8 cellular contexts compared by ENCODE assay signal in the genomic region with DNA sequence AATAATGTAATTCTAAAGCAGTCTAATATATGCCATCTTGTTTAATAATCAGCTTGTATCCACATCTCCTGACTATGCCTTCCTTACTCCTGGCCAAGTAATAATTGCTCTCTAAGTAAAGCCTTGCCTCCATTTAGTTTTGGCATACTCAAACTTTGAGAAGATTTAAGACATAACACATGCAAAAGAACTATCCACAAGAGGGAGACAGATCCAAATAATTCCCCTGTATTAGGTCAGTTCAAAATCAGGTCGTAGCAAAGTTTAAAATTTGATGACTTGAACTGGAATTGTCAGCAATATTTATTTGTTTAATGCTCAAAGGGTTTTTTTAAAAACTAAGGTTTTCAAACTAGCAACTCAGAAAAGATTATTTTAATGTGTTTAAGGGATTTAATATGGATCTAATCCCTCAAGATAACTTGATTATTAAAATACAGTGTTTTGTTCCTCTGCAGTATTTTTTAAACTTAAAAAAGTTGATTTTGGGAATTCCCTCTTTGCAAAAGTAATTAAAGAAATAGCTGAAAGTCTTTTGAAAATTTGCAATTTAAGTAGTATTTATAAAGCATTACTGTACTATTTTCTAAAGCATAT.
DNase-seq lines count a peak whose midpoint lies in the region; TF ChIP-seq lines count a peak whose summit lies in the region.

No MANE protein-coding gene starts in this region.

- peak overlapping the region; percentile 71 for H3K4me3 ChIP-seq in GM23248
- no peak overlapping the region for H3K4me3 ChIP-seq in stomach

- peak; percentile 61 for DNase-seq in ACHN
- DNase-seq in GM23248 = peak; percentile 74
- peak; percentile 82 for DNase-seq in SK-MEL-5 (ENCODE audit: low read depth, low spot score)
- peak; percentile 21 for DNase-seq in foreskin melanocyte
- no peak for DNase-seq in stomach
- no peak for DNase-seq in COR-L47 (lab: John Stamatoyannopoulos, UW)
- no peak for DNase-seq in NK-92 treated with Interleukin-12 subunit alpha and Interleukin-12 subunit beta, amount 100 ng/mL, for 24 hours (lab: John Stamatoyannopoulos, UW)
- no peak for DNase-seq in stimulated activated CD4-positive, alpha-beta T cell treated with anti-CD3 and anti-CD28 coated beads, Interleukin-2, amount 100 ng/mL, for 48 hours

- no peaks in the 10 kb centered on the region for H3K36me3 ChIP-seq in GM23248 (ENCODE audit: low read depth)
- H3K36me3 ChIP-seq in stomach = peaks cover 0 to 5% (median 0%) of the 10 kb centered on the region in 4 donors

- intact Hi-C loops in stomach (cut with DNase I; ENCODE audit: low total_unique reads) = no loop called here

- H3K9me3 ChIP-seq in GM23248 (ENCODE audit: low read depth) (no peaks in the 10 kb centered on the region), stomach (no peaks in the 10 kb centered on the region)

- H3K27me3 ChIP-seq in GM23248 (replicated peaks; ENCODE audit: insufficient read depth) (no peaks in the 10 kb centered on the region), stomach (no peaks in the 10 kb centered on the region)

- TF ChIP-seq POLR2A in stomach (IDR thresholded peaks at IDR 0.05) = no peak

- 0 to 4% methylated on average over 1 of the region's 1 CpG for WGBS in GM23248 (ENCODE audit: low coverage in 1 of 2, low lambda C conversion rate in 2 of 2, missing lambda C conversion rate in 2 of 2), 2 experiments
- 3 to 33% (median 13%) methylated on average over 1 of the region's 1 CpG for whole genome bisulfite sequencing in stomach, 5 donors

- no peaks in the 10 kb centered on the region for H4K20me1 ChIP-seq in GM23248 (ENCODE audit: insufficient read depth)

- peaks cover 8% of the 10 kb centered on the region; the same call in 1 of the 2 replicates for H3F3A ChIP-seq in GM23248 (ENCODE audit: insufficient read depth)

- in situ Hi-C loops in ACHN (cut with HindIII; ENCODE audit: low pct_ligation_motif_present, low pct_unique_long_range_greater_than_20kb, low sequenced_read_pairs) (no loop called here), GM23248 (cut with MboI) (loop anchor here (10.0 kb wide), 2 partner anchors 524 to 844 kb away; partner anchors contain the start of gene TWIST1), SK-MEL-5 (cut with HindIII; ENCODE audit: low pct_unique_long_range_greater_than_20kb, low sequenced_read_pairs) (no loop called here)

- no peaks in the 10 kb centered on the region for H3K79me2 ChIP-seq in GM23248 (ENCODE audit: insufficient read depth)

- peak overlapping the region; percentile 74 for H3K4me2 ChIP-seq in GM23248 (ENCODE audit: unreplicated experiment)

- TF ChIP-seq EP300 in stomach (IDR thresholded peaks at IDR 0.05) = no peak

- TF ChIP-seq CTCF in stomach (IDR thresholded peaks at IDR 0.05) = peak in 5 of 7 experiments; percentile 22 to 60 (median 36)

- H3K9me2 ChIP-seq in GM23248 (ENCODE audit: insufficient read depth) = no peaks in the 10 kb centered on the region

- peak overlapping the region; percentile 28; the same call in 1 of the 2 replicates for H3K27ac ChIP-seq in GM23248
- no peak overlapping the region for H3K27ac ChIP-seq in stomach

- H3K4me1 ChIP-seq in GM23248 (ENCODE audit: insufficient read depth) (peaks cover 7% of the 10 kb centered on the region; the same call in 1 of the 2 replicates), stomach (peaks cover 0 to 7% (median 2%) of the 10 kb centered on the region in 4 donors)

- H3K9ac ChIP-seq in GM23248 = peak overlapping the region; percentile 53

- peak overlapping the region; percentile 98 for H2AFZ ChIP-seq in GM23248

Comparison
In these comparisons a context has a peak if more than half of its experiments do, and no peak if none do; other contexts are left out.
1. DNase-seq: peak in ACHN (single experiment), GM23248 (single experiment), SK-MEL-5 (single experiment) and foreskin melanocyte (single experiment); none in stomach (single experiment), COR-L47 (single experiment), NK-92 treated with Interleukin-12 subunit alpha and Interleukin-12 subunit beta, amount 100 ng/mL, for 24 hours (single experiment) and stimulated activated CD4-positive, alpha-beta T cell treated with anti-CD3 and anti-CD28 coated beads, Interleukin-2, amount 100 ng/mL, for 48 hours (0 of 2).